18 cellular contexts compared by ENCODE assay signal in genomic region chr2:208148803-208149202, GRCh38.
A peak's percentile ranks its signal among the peaks of the same experiment; 100 is the strongest.
DNase-seq lines count a peak whose midpoint lies in the region; ATAC-seq and TF ChIP-seq lines count a peak whose summit lies in the region.
"Had no signal": no experiment of that assay in that cellular context is flagged by ENCODE, and none has a peak within 500 bp of the region (broad histone marks: within the 10 kb centered on the region; RNA-seq: fewer than 3 reads in every experiment).

No MANE protein-coding gene starts in this region.

- H3K36me3 ChIP-seq in parathyroid adenoma (ENCODE audit: control insufficient read depth, insufficient read depth, low read length): no peaks in the 10 kb centered on the region
- H3K36me3 ChIP-seq: prostate gland, thoracic aorta had no signal

- no peak overlapping the region for H3K9ac ChIP-seq in parathyroid adenoma

- no peak for ATAC-seq in stimulated activated naive CD8-positive, alpha-beta T cell treated with anti-CD3 and anti-CD28 coated beads, Interleukin-15, Interleukin-2, amounts not matched to agents 100 U/mL and 50 U/mL, for 24 hours

- H3K4me1 ChIP-seq in parathyroid adenoma: no peaks in the 10 kb centered on the region
- H3K4me1 ChIP-seq: prostate gland had no signal

- H3K27ac ChIP-seq in parathyroid adenoma: no peak overlapping the region
- H3K27ac ChIP-seq: prostate gland, thoracic aorta had no signal

- H3K9me3 ChIP-seq in parathyroid adenoma (ENCODE audit: control insufficient read depth, low read length): no peaks in the 10 kb centered on the region
- H3K9me3 ChIP-seq: prostate gland, thoracic aorta had no signal

- H3K79me2 ChIP-seq in parathyroid adenoma: no peaks in the 10 kb centered on the region

- H2AFZ ChIP-seq in parathyroid adenoma: no peak overlapping the region

- TF ChIP-seq POLR2A in NB4 (IDR thresholded peaks at IDR 0.05; ENCODE audit: extremely low read depth, insufficient read length): no peak

- DNase-seq in ELR (ENCODE audit: low read depth): peak; percentile 14
- DNase-seq in NB4 (ENCODE audit: low read depth): no peak
- no peak for DNase-seq in fibroblast of pulmonary artery (ENCODE audit: low read depth)
- no peak for DNase-seq in activated effector memory CD4-positive, alpha-beta T cell treated with Interleukin-2 at 50 U/mL for 16 hours
- no peak for DNase-seq in stimulated activated naive CD8-positive, alpha-beta T cell treated with anti-CD3 and anti-CD28 coated beads, Interleukin-15, Interleukin-2, amounts not matched to agents 100 U/mL and 50 U/mL, for 24 hours
- DNase-seq in SW 1271 (lab: John Stamatoyannopoulos, UW): no peak
- DNase-seq: activated gamma-delta T cell; amygdala; CD4-positive, CD25-positive, alpha-beta regulatory T cell; DMS79 treated with DMSO at 0.1 percent for 48 hours; HCEC 1CT; Kasumi-1; naive B cell; SIG-M5; T-helper 9 cell had no signal

- TF ChIP-seq CTCF in NB4 (IDR thresholded peaks at IDR 0.05; ENCODE audit: low read depth, low read length) (peak; percentile 7), fibroblast of pulmonary artery (IDR thresholded peaks at IDR 0.05; ENCODE audit: low read length, missing control alignments) (peak; percentile 16), parathyroid adenoma (IDR thresholded peaks at IDR 0.05) (peak; percentile 20)

- no peaks in the 10 kb centered on the region for H3K27me3 ChIP-seq in parathyroid adenoma (ENCODE audit: control insufficient read depth, insufficient read depth, low read length)

- H3K4me3 ChIP-seq in NB4 (ENCODE audit: low read depth, low read length) (no peak overlapping the region), fibroblast of pulmonary artery (replicated peaks; ENCODE audit: low read depth, low read length) (no peak overlapping the region), parathyroid adenoma (ENCODE audit: low read depth, low read length) (no peak overlapping the region)
- H3K4me3 ChIP-seq: prostate gland, thoracic aorta had no signal

- H3K4me2 ChIP-seq in parathyroid adenoma (ENCODE audit: low read length): no peak overlapping the region
